17 cellular contexts compared by ENCODE assay signal in genomic region chr3:99485286-99485685, GRCh38.
"Had no signal": no experiment of that assay in that cellular context is flagged by ENCODE, and none has a peak within 500 bp of the region (broad histone marks: within the 10 kb centered on the region; RNA-seq: fewer than 3 reads in every experiment).

No MANE protein-coding gene starts in this region.

- FAIRE-seq: frontal cortex had no signal

- ATAC-seq: activated T-cell treated with anti-CD3 and anti-CD28 coated beads, Interleukin-2, amount 50 U/mL, for 72 hours; left ventricle myocardium superior had no signal

- H3K27me3 ChIP-seq: ascending aorta, right atrium auricular region, thyroid gland had no signal

- H3K9me3 ChIP-seq: prostate gland, thyroid gland had no signal

- H3K36me3 ChIP-seq: ascending aorta, prostate gland, right atrium auricular region, thyroid gland, WERI-Rb-1 had no signal

- H3K4me1 ChIP-seq: ascending aorta, prostate gland, right atrium auricular region, thyroid gland had no signal

- H3K4me3 ChIP-seq: ascending aorta, prostate gland, right atrium auricular region, thyroid gland had no signal

- DNase-seq: activated CD4-positive, alpha-beta T cell treated with anti-CD3 and anti-CD28 coated beads for 1 hour; activated CD4-positive, alpha-beta T cell treated with anti-CD3 and anti-CD28 coated beads, Interleukin-2, amount 50 U/mL, for 4 hours; activated gamma-delta T cell; activated T-cell treated with anti-CD3 and anti-CD28 coated beads, Interleukin-2, amount 50 U/mL, for 72 hours; cortex of kidney; effector CD4-positive, alpha-beta T cell; head of caudate nucleus; immature natural killer cell; left ventricle myocardium superior; stimulated activated CD4-positive, alpha-beta T cell treated with anti-CD3 and anti-CD28 coated beads, Interleukin-2, amount 100 ng/mL, for 24 hours; stimulated activated naive CD4-positive, alpha-beta T cell treated with Interleukin-2 at 50 U/mL for 16 hours; thyroid gland; WERI-Rb-1 had no signal

- H3K27ac ChIP-seq: ascending aorta, prostate gland, right atrium auricular region, thyroid gland, WERI-Rb-1 had no signal
